24 cellular contexts compared by ENCODE assay signal in the genomic region with DNA sequence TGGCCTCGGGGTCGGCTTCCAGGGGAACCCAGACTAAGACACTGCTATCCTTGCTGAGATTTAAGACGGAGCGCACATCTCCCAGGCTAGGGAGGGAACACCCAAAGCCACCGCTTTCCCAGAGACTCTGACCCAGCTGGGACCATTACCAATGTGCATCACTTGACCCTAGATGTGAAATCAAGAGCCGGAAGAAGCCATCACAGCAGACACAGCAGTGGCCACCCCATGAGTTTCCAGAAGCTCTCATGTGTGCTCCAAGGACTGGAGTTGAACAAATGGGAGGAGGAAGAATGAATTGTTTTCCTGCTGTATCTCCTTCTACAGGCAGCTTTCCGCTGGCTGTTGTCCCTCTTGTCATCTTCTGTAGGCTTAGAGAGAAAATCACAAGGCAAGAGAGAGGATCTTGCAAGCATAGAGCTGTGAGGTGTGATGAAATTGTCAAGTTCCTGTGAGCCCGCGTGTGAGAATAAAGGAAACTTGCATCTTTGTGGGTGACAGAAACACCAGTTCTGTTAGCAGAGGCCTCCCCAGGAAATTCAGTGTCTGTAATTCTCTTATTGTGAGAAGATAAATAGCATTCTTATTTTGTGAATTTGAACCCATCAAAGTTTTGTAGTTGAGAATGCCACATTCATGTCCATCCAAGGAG.
A peak's percentile ranks its signal among the peaks of the same experiment; 100 is the strongest.
DNase-seq lines count a peak whose midpoint lies in the region; ATAC-seq lines count a peak whose summit lies in the region.
"Had no signal": no experiment of that assay in that cellular context is flagged by ENCODE, and none has a peak within 500 bp of the region (broad histone marks: within the 10 kb centered on the region; RNA-seq: fewer than 3 reads in every experiment).

No MANE protein-coding gene starts in this region.

- intact Hi-C loops in naive thymus-derived CD4-positive, alpha-beta T cell (cut with micrococcal nuclease): no loop called here

- no peak overlapping the region for H3K4me3 ChIP-seq in naive thymus-derived CD4-positive, alpha-beta T cell (ENCODE audit: low read length)
- H3K4me3 ChIP-seq: HAP-1, lower lobe of right lung had no signal

- H3K36me3 ChIP-seq in naive thymus-derived CD4-positive, alpha-beta T cell (ENCODE audit: control insufficient read depth in 2 of 3, insufficient read depth in 3 of 3, low read length in 3 of 3): no peaks in the 10 kb centered on the region
- H3K36me3 ChIP-seq: BE2C, HAP-1, lower lobe of right lung had no signal

- H3K4me1 Mint-ChIP-seq in activated naive CD4-positive, alpha-beta T cell treated with anti-CD3 and anti-CD28 coated beads, Interleukin-2, amount 50 U/mL, for 24 hours: peaks cover 24% of the 10 kb centered on the region
- peaks cover 11 to 69% (median 22%) of the 10 kb centered on the region in 7 donors for H3K4me1 Mint-ChIP-seq in naive thymus-derived CD4-positive, alpha-beta T cell
- H3K4me1 Mint-ChIP-seq: stimulated activated memory B cell treated with anti-CD40 and anti-IgM and Interleukin-4, amounts not matched to agents 10 μg/mL and 1 μg/mL and 100 μg/mL, for 72 hours had no signal

- CTCF ChIA-PET in naive thymus-derived CD4-positive, alpha-beta T cell (lab: Charles Lee): no interaction called here

- H3K9me3 Mint-ChIP-seq in activated naive CD4-positive, alpha-beta T cell treated with anti-CD3 and anti-CD28 coated beads, Interleukin-2, amount 50 U/mL, for 24 hours: no peaks in the 10 kb centered on the region
- peaks cover 0 to 3% (median 0%) of the 10 kb centered on the region in 11 donors for H3K9me3 Mint-ChIP-seq in naive thymus-derived CD4-positive, alpha-beta T cell

- DNase-seq in activated naive CD4-positive, alpha-beta T cell (lab: John Stamatoyannopoulos, UW): no peak
- DNase-seq in SKM-1 (lab: John Stamatoyannopoulos, UW; ENCODE audit: unreplicated experiment) (peak; percentile 56), pons (ENCODE audit: low spot score) (no peak), NCI-H2107 treated with DMSO at 0.1 percent for 48 hours (lab: John Stamatoyannopoulos, UW; ENCODE audit: unreplicated experiment) (no peak), nucleus accumbens (lab: John Stamatoyannopoulos, UW) (no peak), epidermal melanocyte (ENCODE audit: insufficient read length, low spot score) (no peak)
- peak in 1 of 9 donors; percentile 14 for DNase-seq in naive thymus-derived CD4-positive, alpha-beta T cell
- DNase-seq: activated CD4-positive, CD25-positive, alpha-beta regulatory T cell; activated CD8-positive, alpha-beta memory T cell treated with anti-CD3 and anti-CD28 coated beads for 24 hours; activated naive CD4-positive, alpha-beta T cell treated with anti-CD3 and anti-CD28 coated beads, Interleukin-2, amount 10 ng/mL, durations not matched to agents 7 days and 5 days; activated T-cell treated with anti-CD3 and anti-CD28 coated beads, Interleukin-2, amount 50 U/mL, for 1 hour; amygdala; BE2C; EL; NCI-H1105 treated with DMSO at 0.1 percent for 48 hours; NCI-H2029 treated with DMSO at 0.1 percent for 48 hours; NCI-H226; occipital lobe; stimulated activated CD4-positive, alpha-beta T cell treated with anti-CD3 and anti-CD28 coated beads, Interleukin-1b, Interleukin-23, amount 100 ng/mL, for 48 hours had no signal

- H3K4me3 Mint-ChIP-seq in activated naive CD4-positive, alpha-beta T cell treated with anti-CD3 and anti-CD28 coated beads, Interleukin-2, amount 50 U/mL, for 24 hours: peak overlapping the region; percentile 59
- peak overlapping the region in 4 of 10 donors; percentile 8 to 74 (median 28) for H3K4me3 Mint-ChIP-seq in naive thymus-derived CD4-positive, alpha-beta T cell
- H3K4me3 Mint-ChIP-seq: activated naive CD4-positive, alpha-beta T cell treated with anti-CD3 and anti-CD28 coated beads, Interleukin-2, amount 10 ng/mL, durations not matched to agents 7 days and 5 days; stimulated activated memory B cell treated with anti-CD40 and anti-IgM and Interleukin-4, amounts not matched to agents 10 μg/mL and 1 μg/mL and 100 μg/mL, for 72 hours had no signal

- no peaks in the 10 kb centered on the region for H3K27me3 Mint-ChIP-seq in activated naive CD4-positive, alpha-beta T cell treated with anti-CD3 and anti-CD28 coated beads, Interleukin-2, amount 50 U/mL, for 24 hours
- H3K27me3 Mint-ChIP-seq in naive thymus-derived CD4-positive, alpha-beta T cell: peaks cover 0 to 6% (median 0%) of the 10 kb centered on the region in 5 donors
- H3K27me3 Mint-ChIP-seq: activated naive CD4-positive, alpha-beta T cell treated with anti-CD3 and anti-CD28 coated beads, Interleukin-2, amount 10 ng/mL, durations not matched to agents 7 days and 5 days; stimulated activated memory B cell treated with anti-CD40 and anti-IgM and Interleukin-4, amounts not matched to agents 10 μg/mL and 1 μg/mL and 100 μg/mL, for 72 hours had no signal

- no peak overlapping the region for H3K27ac ChIP-seq in naive thymus-derived CD4-positive, alpha-beta T cell (ENCODE audit: low read depth, low read length)
- H3K27ac ChIP-seq: HL-60, lower lobe of right lung had no signal

- H3K27me3 ChIP-seq in naive thymus-derived CD4-positive, alpha-beta T cell (ENCODE audit: control insufficient read depth in 2 of 2, insufficient read depth in 2 of 2, low read length in 2 of 2): no peaks in the 10 kb centered on the region
- H3K27me3 ChIP-seq: BE2C had no signal

- peak overlapping the region; percentile 26 for H3K27ac Mint-ChIP-seq in activated naive CD4-positive, alpha-beta T cell treated with anti-CD3 and anti-CD28 coated beads, Interleukin-2, amount 50 U/mL, for 24 hours
- peak overlapping the region in 7 of 9 donors; percentile 4 to 88 (median 74) for H3K27ac Mint-ChIP-seq in naive thymus-derived CD4-positive, alpha-beta T cell
- H3K27ac Mint-ChIP-seq: activated naive CD4-positive, alpha-beta T cell treated with anti-CD3 and anti-CD28 coated beads, Interleukin-2, amount 10 ng/mL, durations not matched to agents 7 days and 5 days; stimulated activated memory B cell treated with anti-CD40 and anti-IgM and Interleukin-4, amounts not matched to agents 10 μg/mL and 1 μg/mL and 100 μg/mL, for 72 hours had no signal

- POLR2A ChIA-PET in naive thymus-derived CD4-positive, alpha-beta T cell (lab: Charles Lee): no interaction called here

- H3K4me1 ChIP-seq in naive thymus-derived CD4-positive, alpha-beta T cell (ENCODE audit: control insufficient read depth in 2 of 2, insufficient read depth in 2 of 2, low read length in 2 of 2): peaks cover 0 to 19% of the 10 kb centered on the region in 2 donors
- H3K4me1 ChIP-seq: BE2C, HAP-1 had no signal

- no peaks in the 10 kb centered on the region for H3K9me3 ChIP-seq in naive thymus-derived CD4-positive, alpha-beta T cell (ENCODE audit: control insufficient read depth in 2 of 3, low read length in 3 of 3)
- H3K9me3 ChIP-seq: BE2C, lower lobe of right lung had no signal

- H3K36me3 Mint-ChIP-seq in activated naive CD4-positive, alpha-beta T cell treated with anti-CD3 and anti-CD28 coated beads, Interleukin-2, amount 50 U/mL, for 24 hours: no peaks in the 10 kb centered on the region
- H3K36me3 Mint-ChIP-seq in naive thymus-derived CD4-positive, alpha-beta T cell: no peaks in the 10 kb centered on the region
- H3K36me3 Mint-ChIP-seq: activated naive CD4-positive, alpha-beta T cell treated with anti-CD3 and anti-CD28 coated beads, Interleukin-2, amount 10 ng/mL, durations not matched to agents 7 days and 5 days; stimulated activated memory B cell treated with anti-CD40 and anti-IgM and Interleukin-4, amounts not matched to agents 10 μg/mL and 1 μg/mL and 100 μg/mL, for 72 hours had no signal

- peak; percentile 65 for ATAC-seq in naive thymus-derived CD4-positive, alpha-beta T cell
- ATAC-seq: stimulated activated memory B cell treated with anti-CD40 and anti-IgM and Interleukin-4, amounts not matched to agents 10 μg/mL and 1 μg/mL and 100 μg/mL, for 72 hours had no signal
